Comparison of ENCODE assay signal across 28 cellular contexts in genomic region chr13:61768175-61768574, GRCh38.
"Had no signal": no experiment of that assay in that cellular context is flagged by ENCODE, and none has a peak within 500 bp of the region (broad histone marks: within the 10 kb centered on the region; RNA-seq: fewer than 3 reads in every experiment).

No MANE protein-coding gene starts in this region.

- H3K27me3 ChIP-seq: adrenal gland, ascending aorta, foreskin keratinocyte, gastrocnemius medialis, heart right ventricle, hepatocyte had no signal

- ATAC-seq: activated CD4-positive, alpha-beta T cell treated with anti-CD3 and anti-CD28 coated beads for 36 hours; activated CD8-positive, alpha-beta memory T cell treated with anti-CD3 and anti-CD28 coated beads, Interleukin-2, amount 10 ng/mL, durations not matched to agents 7 days and 5 days; activated CD8-positive, alpha-beta T cell treated with anti-CD3 and anti-CD28 coated beads, Interleukin-2, amount 10 ng/mL, durations not matched to agents 7 days and 5 days; activated naive CD8-positive, alpha-beta T cell treated with anti-CD3 and anti-CD28 coated beads, Interleukin-2, amount 50 U/mL, for 24 hours; esophagus mucosa; foreskin keratinocyte; gastrocnemius medialis; heart right ventricle had no signal

- FAIRE-seq: bronchial epithelial cell had no signal

- H2AFZ ChIP-seq: hepatocyte had no signal

- H3K4me2 ChIP-seq: hepatocyte had no signal

- H3K4me1 ChIP-seq: adrenal gland, ascending aorta, foreskin keratinocyte, gastrocnemius medialis, heart right ventricle had no signal

- H3K79me2 ChIP-seq: hepatocyte had no signal

- DNase-seq: activated CD4-positive, alpha-beta memory T cell treated with anti-CD3 and anti-CD28 coated beads for 36 hours; activated CD4-positive, alpha-beta T cell treated with anti-CD3 and anti-CD28 coated beads for 36 hours; activated CD4-positive, alpha-beta T cell treated with anti-CD3 and anti-CD28 coated beads, Interleukin-2, amount 10 ng/mL, durations not matched to agents 24 days and 14 days; activated CD4-positive, CD25-positive, alpha-beta regulatory T cell; activated CD4-positive, CD25-positive, alpha-beta regulatory T cell treated with anti-CD3 and anti-CD28 coated beads, Interleukin-2, amount 50 U/mL, for 72 hours; activated CD8-positive, alpha-beta memory T cell treated with anti-CD3 and anti-CD28 coated beads, Interleukin-2, amount 10 ng/mL, durations not matched to agents 7 days and 5 days; activated CD8-positive, alpha-beta memory T cell treated with anti-CD3 and anti-CD28 coated beads, Interleukin-2, amount 50 U/mL, for 4 hours; activated CD8-positive, alpha-beta T cell treated with anti-CD3 and anti-CD28 coated beads, Interleukin-2, amount 10 ng/mL, durations not matched to agents 7 days and 5 days; activated effector memory CD4-positive, alpha-beta T cell treated with anti-CD3 and anti-CD28 coated beads, Interleukin-2, amount 50 U/mL, for 16 hours; activated naive CD4-positive, alpha-beta T cell treated with anti-CD3 and anti-CD28 coated beads for 36 hours; activated naive CD8-positive, alpha-beta T cell treated with anti-CD3 and anti-CD28 coated beads for 36 hours; activated naive CD8-positive, alpha-beta T cell treated with anti-CD3 and anti-CD28 coated beads, Interleukin-2, amount 50 U/mL, for 24 hours; activated T-cell treated with anti-CD3 and anti-CD28 coated beads, Interleukin-2, amount 50 U/mL, for 1 hour; activated T-cell treated with anti-CD3 and anti-CD28 coated beads, Interleukin-2, amount 50 U/mL, for 48 hours; adrenal gland; amygdala; dorsolateral prefrontal cortex; effector memory CD4-positive, alpha-beta T cell; endodermal cell; foreskin keratinocyte; gastrocnemius medialis; glutamatergic neuron; heart right ventricle had no signal

- H3K36me3 ChIP-seq: adrenal gland, ascending aorta, gastrocnemius medialis, heart right ventricle had no signal

- H3K27ac ChIP-seq: adrenal gland, ascending aorta, coronary artery, dorsolateral prefrontal cortex, foreskin keratinocyte, gastrocnemius medialis, heart right ventricle, hepatocyte had no signal

- H3K9me3 ChIP-seq: adrenal gland, gastrocnemius medialis had no signal

- H3K4me3 ChIP-seq: adrenal gland, ascending aorta, coronary artery, dorsolateral prefrontal cortex, gastrocnemius medialis, heart right ventricle, hepatocyte had no signal
